In the genomic region with DNA sequence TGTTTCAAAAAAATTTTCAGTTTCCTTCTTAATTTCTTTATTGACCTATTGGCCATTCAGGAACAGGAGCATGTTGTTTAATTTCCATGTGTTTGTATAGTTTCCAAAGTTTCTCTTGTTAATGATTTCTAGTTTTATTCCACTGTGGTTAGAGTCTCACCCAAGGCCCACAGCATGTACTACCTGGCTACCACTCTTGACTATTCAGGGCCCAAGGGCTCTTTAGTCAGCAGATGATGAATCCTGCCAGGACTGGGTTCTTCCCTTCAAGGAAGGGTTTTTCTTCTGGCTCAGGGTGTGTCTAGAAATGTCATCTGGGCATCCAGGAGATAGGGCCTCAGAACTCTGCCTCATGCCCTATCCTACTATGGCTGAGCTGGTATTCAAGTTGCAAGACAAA, we compare ENCODE assay signal across 20 cellular contexts.
"Had no signal": no experiment of that assay in that cellular context is flagged by ENCODE, and none has a peak within 500 bp of the region (broad histone marks: within the 10 kb centered on the region; RNA-seq: fewer than 3 reads in every experiment).

No MANE protein-coding gene starts in this region.

- ATAC-seq: naive thymus-derived CD4-positive, alpha-beta T cell; natural killer cell; pancreas; right cardiac atrium; right lobe of liver; stimulated activated effector memory CD8-positive, alpha-beta T cell treated with anti-CD3 and anti-CD28 coated beads, Interleukin-12 subunit alpha, Interleukin-12 subunit beta, amount 100 ng/mL, for 72 hours; stimulated activated naive B cell treated with anti-CD40 and anti-IgM and Interleukin-4, amounts not matched to agents 10 μg/mL and 1 μg/mL and 100 μg/mL, for 72 hours had no signal

- H3K27me3 Mint-ChIP-seq: naive thymus-derived CD4-positive, alpha-beta T cell; stimulated activated naive B cell treated with anti-CD40 and anti-IgM and Interleukin-4, amounts not matched to agents 10 μg/mL and 1 μg/mL and 100 μg/mL, for 72 hours had no signal

- H3K4me3 Mint-ChIP-seq: natural killer cell; nephron; neural progenitor cell; stimulated activated effector memory CD8-positive, alpha-beta T cell treated with anti-CD3 and anti-CD28 coated beads, Interleukin-12 subunit alpha, Interleukin-12 subunit beta, amount 100 ng/mL, for 72 hours; stimulated activated naive B cell treated with anti-CD40 and anti-IgM and Interleukin-4, amounts not matched to agents 10 μg/mL and 1 μg/mL and 100 μg/mL, for 72 hours had no signal

- DNase-seq: naive thymus-derived CD4-positive, alpha-beta T cell; natural killer cell; occipital lobe; pancreas; right cardiac atrium; right lobe of liver; sigmoid colon; small intestine; stimulated activated CD4-positive, alpha-beta T cell treated with anti-CD3 and anti-CD28 coated beads, Interleukin-15, amount 100 ng/mL, for 24 hours; stimulated activated CD4-positive, alpha-beta T cell treated with anti-CD3 and anti-CD28 coated beads, Interleukin-2, amount 100 ng/mL, for 24 hours; stimulated activated CD4-positive, alpha-beta T cell treated with anti-CD3 and anti-CD28 coated beads, Interleukin-2, amount 100 ng/mL, for 48 hours; stimulated activated CD4-positive, alpha-beta T cell treated with anti-CD3 and anti-CD28 coated beads, Interleukin-4, amount 100 ng/mL, for 24 hours; stimulated activated naive B cell treated with anti-CD40 and anti-IgM and Interleukin-4, amounts not matched to agents 10 μg/mL and 1 μg/mL and 100 μg/mL, for 72 hours; stimulated activated naive CD4-positive, alpha-beta T cell treated with Interleukin-2 at 50 U/mL for 16 hours; stomach; trophoblast cell; upper lobe of left lung had no signal

- H3K27ac Mint-ChIP-seq: naive thymus-derived CD4-positive, alpha-beta T cell; natural killer cell; nephron; neural progenitor cell; stimulated activated effector memory CD8-positive, alpha-beta T cell treated with anti-CD3 and anti-CD28 coated beads, Interleukin-12 subunit alpha, Interleukin-12 subunit beta, amount 100 ng/mL, for 72 hours; stimulated activated naive B cell treated with anti-CD40 and anti-IgM and Interleukin-4, amounts not matched to agents 10 μg/mL and 1 μg/mL and 100 μg/mL, for 72 hours had no signal

- H3K4me1 Mint-ChIP-seq: natural killer cell; neural progenitor cell; stimulated activated effector memory CD8-positive, alpha-beta T cell treated with anti-CD3 and anti-CD28 coated beads, Interleukin-12 subunit alpha, Interleukin-12 subunit beta, amount 100 ng/mL, for 72 hours; stimulated activated naive B cell treated with anti-CD40 and anti-IgM and Interleukin-4, amounts not matched to agents 10 μg/mL and 1 μg/mL and 100 μg/mL, for 72 hours had no signal
